In genomic region chr5:429453-430188, GRCh38 we compare ENCODE assay signal across 12 cellular contexts. TPM values are rescaled to one million over a fixed set of nuclear protein-coding genes. Genes with fewer than 3 reads are reported as not detected.
DNase-seq lines count a peak whose midpoint lies in the region; ATAC-seq and TF ChIP-seq lines count a peak whose summit lies in the region.
"Had no signal": no experiment of that assay in that cellular context is flagged by ENCODE, and none has a peak within 500 bp of the region (broad histone marks: within the 10 kb centered on the region; RNA-seq: fewer than 3 reads in every experiment).

No MANE protein-coding gene starts in this region.

- TF ChIP-seq CTCF in GM13977 (IDR thresholded peaks at IDR 0.05; ENCODE audit: extremely low read depth, insufficient read depth, missing control alignments) = no peak
- TF ChIP-seq CTCF in mammary epithelial cell (conservative IDR thresholded peaks at IDR 0.05 in 1 of 2, IDR thresholded peaks at IDR 0.05 in 1 of 2; ENCODE audit: extremely low read depth in 1 of 2, insufficient read depth in 1 of 2, low read depth in 1 of 2, low read length in 2 of 2) = no peak
- TF ChIP-seq CTCF in mucosa of descending colon (IDR thresholded peaks at IDR 0.05) = no peak
- no peak for TF ChIP-seq CTCF in progenitor cell of endocrine pancreas (IDR thresholded peaks at IDR 0.05; ENCODE audit: unreplicated experiment)

- peak; percentile 80 for ATAC-seq in mucosa of descending colon
- no peak for ATAC-seq in HG02938 (IDR thresholded peaks at IDR 0.05; ENCODE audit: unreplicated experiment)
- ATAC-seq: stimulated activated effector memory CD8-positive, alpha-beta T cell treated with anti-CD3 and anti-CD28 coated beads, Interleukin-12 subunit alpha, Interleukin-12 subunit beta, amount 100 ng/mL, for 72 hours had no signal

- peaks cover 17% of the 10 kb centered on the region for H3K4me1 ChIP-seq in mammary epithelial cell (ENCODE audit: insufficient read depth, low read length)
- H3K4me1 ChIP-seq in mucosa of descending colon (ENCODE audit: low read depth) = peaks cover 22% of the 10 kb centered on the region
- H3K4me1 ChIP-seq in CD4-positive, alpha-beta memory T cell (ENCODE audit: insufficient read depth, low read length) = no peaks in the 10 kb centered on the region

- H3K79me2 ChIP-seq in mammary epithelial cell (ENCODE audit: insufficient read depth, low read length) = no peaks in the 10 kb centered on the region

- H3K9ac ChIP-seq in mammary epithelial cell (ENCODE audit: insufficient read depth, low read length) = no peak overlapping the region

- POLR2A ChIA-PET in CD4-positive, alpha-beta memory T cell (lab: Charles Lee; ENCODE audit: partially characterized antibody) = no interaction called here

- peak overlapping the region in 1 of 7 donors; percentile 52 for H3K27ac Mint-ChIP-seq in CD4-positive, alpha-beta memory T cell
- H3K27ac Mint-ChIP-seq in progenitor cell of endocrine pancreas = no peak overlapping the region
- H3K27ac Mint-ChIP-seq: endodermal cell; stimulated activated effector memory CD8-positive, alpha-beta T cell treated with anti-CD3 and anti-CD28 coated beads, Interleukin-12 subunit alpha, Interleukin-12 subunit beta, amount 100 ng/mL, for 72 hours had no signal

- H3K4me2 ChIP-seq in mammary epithelial cell (ENCODE audit: insufficient read depth, low read depth, low read length) = peak overlapping the region; percentile 45

- H4K20me1 ChIP-seq in mammary epithelial cell (ENCODE audit: insufficient read depth, low read length) = no peaks in the 10 kb centered on the region

- 19% methylated on average over 19 of the region's 35 CpGs for WGBS in mammary epithelial cell (ENCODE audit: low coverage, missing lambda C conversion rate)

- H3K9me3 ChIP-seq in mammary epithelial cell (replicated peaks; ENCODE audit: insufficient read depth, low read length) = no peaks in the 10 kb centered on the region
- H3K9me3 ChIP-seq in mucosa of descending colon = no peaks in the 10 kb centered on the region
- H3K9me3 ChIP-seq in CD4-positive, alpha-beta memory T cell (ENCODE audit: control insufficient read depth in 1 of 2, low read length in 2 of 2) = no peaks in the 10 kb centered on the region

- no peaks in the 10 kb centered on the region for H3K36me3 Mint-ChIP-seq in CD4-positive, alpha-beta memory T cell
- H3K36me3 Mint-ChIP-seq in progenitor cell of endocrine pancreas (ENCODE audit: insufficient read depth) = no peaks in the 10 kb centered on the region

- peak overlapping the region; percentile 70 for H2AFZ ChIP-seq in mammary epithelial cell (ENCODE audit: low read depth, low read length)

- BruUV-seq in mammary epithelial cell (replicated peaks; lab: Mats Ljungman, UMichigan) = no TSS peak

- H3K36me3 ChIP-seq in mammary epithelial cell (ENCODE audit: insufficient read depth, low read length) (no peaks in the 10 kb centered on the region), mucosa of descending colon (ENCODE audit: low read depth) (no peaks in the 10 kb centered on the region)
- H3K36me3 ChIP-seq in CD4-positive, alpha-beta memory T cell (ENCODE audit: insufficient read depth, low read length) = no peaks in the 10 kb centered on the region

- no peak overlapping the region for H3K4me3 Mint-ChIP-seq in CD4-positive, alpha-beta memory T cell
- H3K4me3 Mint-ChIP-seq in progenitor cell of endocrine pancreas (ENCODE audit: low read depth) = no peak overlapping the region
- H3K4me3 Mint-ChIP-seq: endodermal cell; stimulated activated effector memory CD8-positive, alpha-beta T cell treated with anti-CD3 and anti-CD28 coated beads, Interleukin-12 subunit alpha, Interleukin-12 subunit beta, amount 100 ng/mL, for 72 hours had no signal

- H3K27me3 Mint-ChIP-seq in CD4-positive, alpha-beta memory T cell = peaks cover 5 to 19% of the 10 kb centered on the region in 2 donors
- H3K27me3 Mint-ChIP-seq in progenitor cell of endocrine pancreas = peaks cover 3% of the 10 kb centered on the region

- H3K4me1 Mint-ChIP-seq in CD4-positive, alpha-beta memory T cell = no peaks in the 10 kb centered on the region
- H3K4me1 Mint-ChIP-seq in progenitor cell of endocrine pancreas (ENCODE audit: low read depth) = peaks cover 4% of the 10 kb centered on the region

- DNase-seq in AG08395 (ENCODE audit: low spot score) = peak; percentile 87
- peak; percentile 35 for DNase-seq in GM13977 (ENCODE audit: low spot score)
- peak; percentile 33 for DNase-seq in mammary epithelial cell
- DNase-seq in mucosa of descending colon = peak; percentile 55 to 69 (median 65)
- DNase-seq in NOMO-1 treated with DMSO at 0.1 percent for 48 hours (lab: John Stamatoyannopoulos, UW; ENCODE audit: unreplicated experiment) = no peak
- DNase-seq in CD4-positive, alpha-beta memory T cell = no peak
- no peak for DNase-seq in progenitor cell of endocrine pancreas (ENCODE audit: low spot score, unreplicated experiment)
- DNase-seq: T-helper 1 cell had no signal

- H3K27me3 ChIP-seq in mammary epithelial cell (ENCODE audit: insufficient read depth, low read length) = no peaks in the 10 kb centered on the region
- no peaks in the 10 kb centered on the region for H3K27me3 ChIP-seq in CD4-positive, alpha-beta memory T cell (ENCODE audit: insufficient read depth, low read length)

- in situ Hi-C loops in GM13977 (cut with MboI; ENCODE audit: low pct_unique_long_range_greater_than_20kb, low sequenced_read_pairs, unreplicated experiment) (loop anchor here (10.0 kb wide), 1 partner anchor 105 kb away; the partner anchor contains the start of gene AHRR), mammary epithelial cell (cut with MboI; ENCODE audit: low sequenced_read_pairs in 2 of 2) (no loop called here)

- CTCF ChIA-PET in mammary epithelial cell (lab: Charles Lee; ENCODE audit: low non-redundant PET) = no interaction called here
- CTCF ChIA-PET in CD4-positive, alpha-beta memory T cell (lab: Charles Lee; ENCODE audit: partially characterized antibody) = no interaction called here

- H3K27ac ChIP-seq in mammary epithelial cell (ENCODE audit: insufficient read depth, low read depth, low read length) = no peak overlapping the region
- H3K27ac ChIP-seq in CD4-positive, alpha-beta memory T cell (ENCODE audit: low read depth, low read length) = no peak overlapping the region

- intact Hi-C loops in mammary epithelial cell (cut with micrococcal nuclease) = no loop called here
- intact Hi-C loops in mucosa of descending colon (cut with DNase I, micrococcal nuclease) = no loop called here
- intact Hi-C loops in CD4-positive, alpha-beta memory T cell (cut with micrococcal nuclease) = no loop called here

- H3K9me3 Mint-ChIP-seq in CD4-positive, alpha-beta memory T cell = no peaks in the 10 kb centered on the region
- H3K9me3 Mint-ChIP-seq in progenitor cell of endocrine pancreas (ENCODE audit: low read depth) = peaks cover 10% of the 10 kb centered on the region
- H3K9me3 Mint-ChIP-seq: endodermal cell; stimulated activated effector memory CD8-positive, alpha-beta T cell treated with anti-CD3 and anti-CD28 coated beads, Interleukin-12 subunit alpha, Interleukin-12 subunit beta, amount 100 ng/mL, for 72 hours had no signal

- H3K4me3 ChIP-seq in mammary epithelial cell (replicated peaks in 1 of 3; ENCODE audit: insufficient read depth in 1 of 3, low read depth in 2 of 3, low read length in 3 of 3) (no peak overlapping the region), mucosa of descending colon (no peak overlapping the region)
- no peak overlapping the region for H3K4me3 ChIP-seq in CD4-positive, alpha-beta memory T cell (ENCODE audit: low read length in 2 of 2)
- H3K4me3 ChIP-seq: skin epidermis had no signal

- dilution Hi-C loops in mammary epithelial cell (cut with HindIII; ENCODE audit: low sequenced_read_pairs) = loop anchor here (10.0 kb wide), 1 partner anchor 85 kb away; no protein-coding TSS in a partner anchor

RNA-seq across cellular contexts. Expression of gene EXOC3, which starts 13.4 kb away (rescaled TPM):
- 10 to 100 TPM; 19.5 to 41.2 TPM for total RNA-seq in mammary epithelial cell
- 15.0 TPM for polyA plus RNA-seq in mammary epithelial cell
- 26.2 TPM for polyA minus RNA-seq in mammary epithelial cell
- 10 to 100 TPM; 67.0 to 89.1 (median 76.8) TPM for total RNA-seq in mucosa of descending colon
- 10 to 100 TPM; 83.0 to 96.1 TPM for total RNA-seq in CD4-positive, alpha-beta memory T cell
- 10 to 100 TPM; 32.0 to 42.8 TPM for polyA plus RNA-seq in CD4-positive, alpha-beta memory T cell
- total RNA-seq in progenitor cell of endocrine pancreas = 66.5 and 67.3 TPM in 2 replicates

Comparison
In these comparisons a context has a peak if more than half of its experiments do, and no peak if none do; other contexts are left out.
1. DNase-seq: peak in AG08395 (single experiment), GM13977 (single experiment), mammary epithelial cell (single experiment) and mucosa of descending colon (3 of 3); none in NOMO-1 treated with DMSO at 0.1 percent for 48 hours (single experiment), CD4-positive, alpha-beta memory T cell (0 of 5) and progenitor cell of endocrine pancreas (single experiment).